In the genomic region with DNA sequence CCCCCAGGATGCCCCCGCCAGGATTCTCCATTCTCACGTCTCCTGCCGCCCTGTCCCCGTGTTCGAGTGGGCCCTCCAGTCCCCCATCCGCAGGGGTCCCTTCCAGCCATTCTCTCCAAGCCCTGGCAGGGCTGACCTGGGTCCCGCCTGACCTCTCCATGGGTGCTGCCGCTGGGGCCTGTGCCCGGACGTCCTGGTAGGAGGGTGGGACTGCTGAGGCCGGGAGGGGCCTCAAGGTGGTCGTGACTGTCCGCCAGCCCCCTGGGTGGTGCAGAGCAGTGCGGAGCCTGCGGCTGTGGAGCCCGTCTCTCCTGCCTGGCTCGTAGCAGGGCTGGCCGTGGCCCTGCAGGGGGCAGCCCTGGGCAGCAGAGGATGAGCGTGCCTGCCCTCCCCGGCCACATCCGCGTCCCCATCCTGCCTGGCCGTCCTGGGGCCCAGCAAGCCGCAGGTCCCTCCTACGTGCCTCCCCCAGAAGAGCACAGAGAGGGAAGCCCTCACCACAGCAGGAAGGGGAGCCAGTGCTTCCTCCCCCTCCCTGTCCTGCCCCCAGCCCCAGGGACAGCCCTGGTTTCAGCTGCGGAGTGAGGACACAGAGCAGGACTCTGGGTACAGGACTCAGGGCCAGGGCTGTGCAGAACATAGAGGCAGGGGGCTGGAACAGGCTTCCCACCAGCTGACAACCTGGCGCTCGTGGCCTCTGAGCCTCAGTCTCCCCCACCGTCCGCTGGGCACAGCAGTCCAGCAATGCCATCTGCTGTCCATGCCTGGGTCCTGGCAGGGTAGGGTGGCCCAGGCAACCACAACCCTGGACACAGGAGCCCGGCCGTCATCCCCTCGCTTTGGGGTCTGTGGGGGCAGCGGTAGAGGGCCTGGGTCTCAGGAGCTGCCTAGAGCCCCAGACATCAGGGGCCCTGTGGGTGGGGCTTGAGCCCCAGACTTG, we compare ENCODE assay signal across 8 cellular contexts. TPM values are rescaled to one million over a fixed set of nuclear protein-coding genes. Genes with fewer than 3 reads are reported as not detected.
A peak's percentile ranks its signal among the peaks of the same experiment; 100 is the strongest.
DNase-seq lines count a peak whose midpoint lies in the region; ATAC-seq and TF ChIP-seq lines count a peak whose summit lies in the region.

No MANE protein-coding gene starts in this region.

- TF ChIP-seq POLR2A in tibial nerve (IDR thresholded peaks at IDR 0.05) = no peak

- peak; percentile 89 for DNase-seq in D341Med (ENCODE audit: low spot score)
- DNase-seq in HEK293T (ENCODE audit: extremely low spot score) = peak; percentile 69
- no peak for DNase-seq in Panc1 (ENCODE audit: low read depth, low spot score)
- peak; percentile 78 for DNase-seq in activated T-cell treated with anti-CD3 and anti-CD28 coated beads, Interleukin-2, amount 50 U/mL, for 72 hours
- DNase-seq in fibroblast of mammary gland (ENCODE audit: low read depth) = peak; percentile 49
- no peak for DNase-seq in omental fat pad (ENCODE audit: low spot score)
- DNase-seq in tibial nerve (ENCODE audit: low spot score in 2 of 2) = peak in 1 of 2 donors; percentile 23

- H3K27ac ChIP-seq in Panc1 (ENCODE audit: low read length) = peak overlapping the region; percentile 66; the same call in 1 of the 2 replicates
- H3K27ac ChIP-seq in tibial nerve = no peak overlapping the region

- BruUV-seq in Panc1 (replicated peaks; lab: Mats Ljungman, UMichigan) = no TSS peak

- peak; percentile 92 for ATAC-seq in Panc1
- ATAC-seq in activated T-cell treated with anti-CD3 and anti-CD28 coated beads, Interleukin-2, amount 50 U/mL, for 72 hours (replicated peaks in 1 of 2) = peak; percentile 98 to 99
- peak; percentile 73 for ATAC-seq in omental fat pad (ENCODE audit: low FRiP score)
- ATAC-seq in GM19397 (IDR thresholded peaks at IDR 0.05; ENCODE audit: unreplicated experiment) = no peak

- 31 to 58% methylated on average over 10 to 17 of the region's 34 CpGs for WGBS in tibial nerve, 2 donors

- in situ Hi-C loops in Panc1 (cut with HindIII; ENCODE audit: low pct_unique_long_range_greater_than_20kb, low sequenced_read_pairs) = no loop called here

- no peaks in the 10 kb centered on the region for H3K9me3 Mint-ChIP-seq in activated T-cell treated with anti-CD3 and anti-CD28 coated beads, Interleukin-2, amount 50 U/mL, for 72 hours

- TF ChIP-seq CTCF in Panc1 (IDR thresholded peaks at IDR 0.05) = peak; percentile 99
- peak; percentile 71 for TF ChIP-seq CTCF in fibroblast of mammary gland (conservative IDR thresholded peaks at IDR 0.05; ENCODE audit: control insufficient read depth, insufficient read depth, low read depth, low read length)
- TF ChIP-seq CTCF in omental fat pad (IDR thresholded peaks at IDR 0.05) = peak in 1 of 3 donors; percentile 47
- TF ChIP-seq CTCF in tibial nerve (IDR thresholded peaks at IDR 0.05) = peak; percentile 60 to 88 (median 71)

- H3K36me3 ChIP-seq in Panc1 (ENCODE audit: control insufficient read depth, insufficient read depth, low read length) = no peaks in the 10 kb centered on the region
- no peaks in the 10 kb centered on the region for H3K36me3 ChIP-seq in tibial nerve

- H3K27me3 Mint-ChIP-seq in activated T-cell treated with anti-CD3 and anti-CD28 coated beads, Interleukin-2, amount 50 U/mL, for 72 hours (ENCODE audit: low read depth) = no peaks in the 10 kb centered on the region

- H3K4me1 ChIP-seq in Panc1 (ENCODE audit: control insufficient read depth, insufficient read depth, low read length) (peaks cover 18% of the 10 kb centered on the region), tibial nerve (peaks cover 0 to 32% (median 18%) of the 10 kb centered on the region in 4 donors)

- CTCF ChIA-PET in HEK293T (lab: Yijun Ruan, JAX) = no interaction called here
- CTCF ChIA-PET in Panc1 (lab: Charles Lee) = interaction anchor here (0.6 kb wide), 1 partner anchor 119 kb away, joined by 3 read pairs; no protein-coding TSS in a partner anchor

- H3K27ac Mint-ChIP-seq in activated T-cell treated with anti-CD3 and anti-CD28 coated beads, Interleukin-2, amount 50 U/mL, for 72 hours = no peak overlapping the region

- no peaks in the 10 kb centered on the region for H3K27me3 ChIP-seq in Panc1 (ENCODE audit: control insufficient read depth, insufficient read depth, low read length)
- peaks cover 0 to 19% of the 10 kb centered on the region in 2 donors for H3K27me3 ChIP-seq in tibial nerve

- POLR2A ChIA-PET in HEK293T (lab: Yijun Ruan, JAX) (no interaction called here), Panc1 (lab: Charles Lee) (interaction anchor here (0.7 kb wide), 1 partner anchor 161 kb away, joined by 3 read pairs; no protein-coding TSS in a partner anchor)

- no peaks in the 10 kb centered on the region for H3K4me1 Mint-ChIP-seq in activated T-cell treated with anti-CD3 and anti-CD28 coated beads, Interleukin-2, amount 50 U/mL, for 72 hours (ENCODE audit: low read depth)

- H3K36me3 Mint-ChIP-seq in activated T-cell treated with anti-CD3 and anti-CD28 coated beads, Interleukin-2, amount 50 U/mL, for 72 hours (ENCODE audit: insufficient read depth in 2 of 2) = no peaks in the 10 kb centered on the region

- TF ChIP-seq EP300 in tibial nerve (IDR thresholded peaks at IDR 0.05) = no peak

- intact Hi-C loops in Panc1 (cut with micrococcal nuclease; ENCODE audit: unreplicated experiment) = loop anchor here (5.0 kb wide), 1 partner anchor 45 kb away; no protein-coding TSS in a partner anchor

- H3K4me3 ChIP-seq in Panc1 (ENCODE audit: low read depth in 2 of 2, low read length in 2 of 2) (no peak overlapping the region), fibroblast of mammary gland (ENCODE audit: control insufficient read depth, low read depth, low read length) (no peak overlapping the region), tibial nerve (no peak overlapping the region)

- H3K4me3 Mint-ChIP-seq in activated T-cell treated with anti-CD3 and anti-CD28 coated beads, Interleukin-2, amount 50 U/mL, for 72 hours = no peak overlapping the region

- H3K9me3 ChIP-seq in Panc1 (ENCODE audit: control insufficient read depth, insufficient read depth, low read depth, low read length) = peaks cover under 1% of the 10 kb centered on the region; the same call in 1 of the 2 replicates
- H3K9me3 ChIP-seq in tibial nerve = peaks cover 0 to 6% (median 0%) of the 10 kb centered on the region in 4 donors

TF ChIP-seq in HEK293T, 16 proteins besides CTCF, POLR2A, EP300 and RAD21:
- TF ChIP-seq NFRKB (IDR thresholded peaks at IDR 0.05) (no peak), CTBP1 (IDR thresholded peaks at IDR 0.05; ENCODE audit: borderline replicate concordance) (no peak), ARNT (IDR thresholded peaks at IDR 0.05) (no peak), SUZ12 (IDR thresholded peaks at IDR 0.05) (no peak), SP1 (IDR thresholded peaks at IDR 0.05) (no peak), LEF1 (IDR thresholded peaks at IDR 0.05; ENCODE audit: borderline replicate concordance) (no peak), FOXK2 (IDR thresholded peaks at IDR 0.05) (no peak), HDGF (IDR thresholded peaks at IDR 0.05; ENCODE audit: borderline replicate concordance) (no peak), ZNF384 (IDR thresholded peaks at IDR 0.05) (no peak), PKNOX1 (IDR thresholded peaks at IDR 0.05) (no peak), TARDBP (IDR thresholded peaks at IDR 0.05) (no peak), FOXM1 (IDR thresholded peaks at IDR 0.05; ENCODE audit: borderline replicate concordance) (no peak), L3MBTL2 (conservative IDR thresholded peaks at IDR 0.05) (no peak), ELF4 (IDR thresholded peaks at IDR 0.05) (no peak), BHLHE40 (IDR thresholded peaks at IDR 0.05; ENCODE audit: borderline replicate concordance) (no peak), FOXA1 (IDR thresholded peaks at IDR 0.05) (no peak)

RNA-seq across cellular contexts. Expression of gene GRIFIN, which starts 1.5 kb away (rescaled TPM):
- not detected for total RNA-seq in Panc1 (2021; ENCODE audit: unreplicated experiment)
- polyA plus RNA-seq in Panc1 (2012; ENCODE audit: insufficient read length) = not detected
- total RNA-seq in activated T-cell treated with anti-CD3 and anti-CD28 coated beads, Interleukin-2, amount 50 U/mL, for 72 hours = not detected
- total RNA-seq in omental fat pad = not detected
- total RNA-seq in tibial nerve = not detected

RNA-seq across cellular contexts. Expression of gene LFNG, which starts 41.9 kb away (rescaled TPM):
- total RNA-seq in Panc1 (2021; ENCODE audit: unreplicated experiment) (38.1 TPM), omental fat pad (10 to 100 TPM in 3 of 4 donors, 1 to 10 TPM in 1; 4.7 to 25.9 (median 21.6) TPM), tibial nerve (10 to 100 TPM in 3 of 4 donors, 1 to 10 TPM in 1; 8.8 to 21.6 (median 11.3) TPM)
- polyA plus RNA-seq in Panc1 (2012; ENCODE audit: insufficient read length) = 61.6 TPM
- 10 to 100 TPM; 23.0 to 30.0 TPM for total RNA-seq in activated T-cell treated with anti-CD3 and anti-CD28 coated beads, Interleukin-2, amount 50 U/mL, for 72 hours

Comparison
In these comparisons a context has a peak if more than half of its experiments do, and no peak if none do; other contexts are left out.
1. DNase-seq: peak in D341Med (single experiment), HEK293T (single experiment), activated T-cell treated with anti-CD3 and anti-CD28 coated beads, Interleukin-2, amount 50 U/mL, for 72 hours (2 of 2) and fibroblast of mammary gland (single experiment); none in Panc1 (single experiment) and omental fat pad (single experiment).